In genomic region chr2:73927344-73927743, GRCh38 we compare ENCODE assay signal across 8 cellular contexts. TPM values are rescaled to one million over a fixed set of nuclear protein-coding genes. Genes with fewer than 3 reads are reported as not detected.
DNase-seq lines count a peak whose midpoint lies in the region; ATAC-seq and TF ChIP-seq lines count a peak whose summit lies in the region.

No MANE protein-coding gene starts in this region.

- H3K27me3 ChIP-seq in HAP-1 (ENCODE audit: low read depth) (no peaks in the 10 kb centered on the region), hepatocyte (no peaks in the 10 kb centered on the region)

- H3K4me1 ChIP-seq in HAP-1 (peaks cover 18% of the 10 kb centered on the region), hepatocyte (ENCODE audit: insufficient read depth) (peaks cover 17% of the 10 kb centered on the region)

- H3K4me3 Mint-ChIP-seq in activated CD8-positive, alpha-beta T cell treated with anti-CD3 and anti-CD28 coated beads for 36 hours, result peak overlapping the region; percentile 93

- H4K20me1 ChIP-seq in hepatocyte (ENCODE audit: insufficient read depth, poor library complexity, severe bottlenecking), result peaks cover 27% of the 10 kb centered on the region

- peaks cover 55% of the 10 kb centered on the region for H3K4me1 Mint-ChIP-seq in activated CD8-positive, alpha-beta T cell treated with anti-CD3 and anti-CD28 coated beads for 36 hours (ENCODE audit: low read depth)

- H3K4me3 ChIP-seq in HAP-1 (peak overlapping the region; percentile 80), hepatocyte (peak overlapping the region; percentile 63), skin epidermis (peak overlapping the region; percentile 56 to 79 (median 65))

- POLR2A ChIA-PET in activated CD8-positive, alpha-beta T cell treated with anti-CD3 and anti-CD28 coated beads for 36 hours (lab: Charles Lee), result interaction anchor here (0.6 to 1.0 kb wide), 5 partner anchors 10 to 60 kb away, joined by 3 to 4 read pairs (median 3); partner anchors contain the start of gene ACTG2

- in situ Hi-C loops in HAP-1 (cut with MboI; ENCODE audit: low sequenced_read_pairs), result no loop called here

- H3K9me3 Mint-ChIP-seq in activated CD8-positive, alpha-beta T cell treated with anti-CD3 and anti-CD28 coated beads for 36 hours, result no peaks in the 10 kb centered on the region

- H3K9me3 ChIP-seq in HAP-1 (no peaks in the 10 kb centered on the region), hepatocyte (ENCODE audit: low read depth) (no peaks in the 10 kb centered on the region)

- H3K27ac ChIP-seq in hepatocyte (peak overlapping the region; percentile 97), skin epidermis (peak overlapping the region; percentile 84 to 99 (median 96))

- H3K36me3 Mint-ChIP-seq in activated CD8-positive, alpha-beta T cell treated with anti-CD3 and anti-CD28 coated beads for 36 hours (ENCODE audit: low read depth), result peaks cover 34% of the 10 kb centered on the region

- peak overlapping the region; percentile 96 for H3K27ac Mint-ChIP-seq in activated CD8-positive, alpha-beta T cell treated with anti-CD3 and anti-CD28 coated beads for 36 hours

- ATAC-seq in activated CD8-positive, alpha-beta T cell treated with anti-CD3 and anti-CD28 coated beads for 36 hours, result no peak
- ATAC-seq in HG02588 (IDR thresholded peaks at IDR 0.05; ENCODE audit: unreplicated experiment), result no peak
- ATAC-seq in GM21528 (IDR thresholded peaks at IDR 0.05; ENCODE audit: low FRiP score, unreplicated experiment), result no peak
- ATAC-seq in GM18519 (IDR thresholded peaks at IDR 0.05; ENCODE audit: low FRiP score, unreplicated experiment), result no peak

- intact Hi-C loops in activated CD8-positive, alpha-beta T cell treated with anti-CD3 and anti-CD28 coated beads for 36 hours (cut with micrococcal nuclease), result loop anchor here (5.0 kb wide), 1 partner anchor 50 kb away; no protein-coding TSS in a partner anchor

- CTCF ChIA-PET in activated CD8-positive, alpha-beta T cell treated with anti-CD3 and anti-CD28 coated beads for 36 hours (lab: Charles Lee), result interaction anchor here (1.0 to 1.2 kb wide), 2 partner anchors 19 to 100 kb away, joined by 3 to 4 read pairs; no protein-coding TSS in a partner anchor

- TF ChIP-seq CTCF in activated CD8-positive, alpha-beta T cell treated with anti-CD3 and anti-CD28 coated beads for 36 hours (IDR thresholded peaks at IDR 0.05), result no peak
- TF ChIP-seq CTCF in hepatocyte (IDR thresholded peaks at IDR 0.05; ENCODE audit: poor library complexity), result no peak

- WGBS in hepatocyte (ENCODE audit: low lambda C conversion rate, missing lambda C conversion rate), result 27% methylated on average over 6 of the region's 6 CpGs

- H3K9me2 ChIP-seq in hepatocyte (replicated peaks; ENCODE audit: insufficient read depth), result no peaks in the 10 kb centered on the region

- peak overlapping the region; percentile 81 for H3K4me2 ChIP-seq in hepatocyte

- H2AFZ ChIP-seq in hepatocyte, result peak overlapping the region; percentile 42

- peaks cover 52% of the 10 kb centered on the region for H3K79me2 ChIP-seq in hepatocyte

- DNase-seq in HAP-1 (ENCODE audit: low spot score in 2 of 2) (no peak), hepatocyte (ENCODE audit: low spot score) (no peak), hypothalamus (lab: John Stamatoyannopoulos, UW) (no peak)
- DNase-seq in activated CD8-positive, alpha-beta T cell treated with anti-CD3 and anti-CD28 coated beads for 36 hours, result no peak

- no peaks in the 10 kb centered on the region for H3K27me3 Mint-ChIP-seq in activated CD8-positive, alpha-beta T cell treated with anti-CD3 and anti-CD28 coated beads for 36 hours

- H3K36me3 ChIP-seq in HAP-1 (replicated peaks), result peaks cover 9% of the 10 kb centered on the region
- no peaks in the 10 kb centered on the region for H3K36me3 ChIP-seq in hepatocyte (replicated peaks; ENCODE audit: insufficient read depth, low read depth)

RNA-seq across cellular contexts. Expression of gene DGUOK, which starts 0.7 kb away (rescaled TPM):
- total RNA-seq in activated CD8-positive, alpha-beta T cell treated with anti-CD3 and anti-CD28 coated beads for 36 hours, result 100 to 1,000 TPM in 1 of 2 experiments, 10 to 100 TPM in 1; 96.4 to 103 TPM
- total RNA-seq in hepatocyte, result 68.0 and 75.8 TPM in 2 replicates
- polyA plus RNA-seq in hepatocyte, result 111 and 116 TPM in 2 replicates

RNA-seq across cellular contexts. Expression of gene ACTG2, which starts 34.5 kb away (rescaled TPM):
- total RNA-seq in activated CD8-positive, alpha-beta T cell treated with anti-CD3 and anti-CD28 coated beads for 36 hours, result under 1 TPM; 0.11 to 0.27 TPM
- 20.3 and 25.6 TPM in 2 replicates for total RNA-seq in hepatocyte
- 41.1 and 44.5 TPM in 2 replicates for polyA plus RNA-seq in hepatocyte

RNA-seq across cellular contexts. Expression of gene TET3, which starts 57.4 kb away (rescaled TPM):
- 10 to 100 TPM; 15.5 to 16.4 TPM for total RNA-seq in activated CD8-positive, alpha-beta T cell treated with anti-CD3 and anti-CD28 coated beads for 36 hours
- total RNA-seq in hepatocyte, result 11.5 and 14.5 TPM in 2 replicates
- polyA plus RNA-seq in hepatocyte, result 3.6 TPM in 2 replicates

Comparison
In these comparisons a context has a peak if more than half of its experiments do, and no peak if none do; other contexts are left out.
1. RNA of gene ACTG2, which starts 34.5 kb away (total RNA-seq): 20.3 to 25.6 TPM in hepatocyte; 0.11 to 0.27 TPM in activated CD8-positive, alpha-beta T cell treated with anti-CD3 and anti-CD28 coated beads for 36 hours; every median in the first group is over 10 times any median in the second.
2. Peak in every context shown above with its lines, with median percentiles within 50 percentile points of each other: H3K4me3 ChIP-seq.